In genomic region chr22:30667092-30667485, GRCh38 we compare ENCODE assay signal across 8 cellular contexts. TPM values are rescaled to one million over a fixed set of nuclear protein-coding genes. Genes with fewer than 3 reads are reported as not detected.
DNase-seq lines count a peak whose midpoint lies in the region; ATAC-seq, FAIRE-seq and TF ChIP-seq lines count a peak whose summit lies in the region.

No MANE protein-coding gene starts in this region.

- H3K4me3 ChIP-seq in Jurkat, Clone E6-1 (ENCODE audit: low read length): peak overlapping the region; percentile 67
- H3K4me3 ChIP-seq in brain microvascular endothelial cell (ENCODE audit: low read depth, low read length) (peak overlapping the region; percentile 83), aorta (ENCODE audit: low read length in 2 of 2) (peak overlapping the region; percentile 54 to 55)

- H3K4me1 ChIP-seq in aorta (ENCODE audit: control insufficient read depth in 1 of 2, insufficient read depth in 2 of 2, low read length in 2 of 2): no peaks in the 10 kb centered on the region

- H3K36me3 ChIP-seq in brain microvascular endothelial cell (replicated peaks): peaks cover 7% of the 10 kb centered on the region
- peaks cover 0 to 2% of the 10 kb centered on the region in 2 donors for H3K36me3 ChIP-seq in aorta (ENCODE audit: control insufficient read depth in 1 of 2, insufficient read depth in 2 of 2, low read length in 1 of 2)

- no peak for FAIRE-seq in H54 (lab: Jason Lieb, UNC)

- H3K27ac Mint-ChIP-seq in mesothelial cell of epicardium: no peak overlapping the region

- H3K36me3 Mint-ChIP-seq in mesothelial cell of epicardium: peaks cover 14% of the 10 kb centered on the region

- no peak overlapping the region for H3K27ac ChIP-seq in brain microvascular endothelial cell
- H3K27ac ChIP-seq in aorta (ENCODE audit: low read depth in 1 of 2, low read length in 2 of 2): no peak overlapping the region

- H3K4me3 Mint-ChIP-seq in mesothelial cell of epicardium: peak overlapping the region; percentile 98

- H3K27me3 ChIP-seq in brain microvascular endothelial cell (replicated peaks) (no peaks in the 10 kb centered on the region), aorta (ENCODE audit: control insufficient read depth in 1 of 2, insufficient read depth in 2 of 2, low read length in 1 of 2) (no peaks in the 10 kb centered on the region)

- WGBS in aorta, 2 donors: 0 to 1% methylated on average over 17 of the region's 17 CpGs

- DNase-seq in COLO829 (ENCODE audit: low spot score) (peak; percentile 20), brain microvascular endothelial cell (no peak), mesothelial cell of epicardium (ENCODE audit: low spot score in 2 of 2, unreplicated experiment in 2 of 2) (no peak), aorta (no peak), H54 (ENCODE audit: insufficient read length, low spot score) (no peak), left lobe of liver (ENCODE audit: low spot score) (no peak)
- no peak for DNase-seq in Jurkat, Clone E6-1 (ENCODE audit: low read depth, low spot score)

- H3K9me3 ChIP-seq in aorta (ENCODE audit: control insufficient read depth, low read length): no peaks in the 10 kb centered on the region

- ATAC-seq in aorta (ENCODE audit: low FRiP score) (peak; percentile 10), GM21423 (IDR thresholded peaks at IDR 0.05; ENCODE audit: unreplicated experiment) (no peak), left lobe of liver (no peak)

- TF ChIP-seq POLR2A in H54 (IDR thresholded peaks at IDR 0.05; ENCODE audit: low read depth, low read length): no peak

- TF ChIP-seq CTCF in brain microvascular endothelial cell (IDR thresholded peaks at IDR 0.05; ENCODE audit: low read depth, low read length, missing control alignments) (no peak), mesothelial cell of epicardium (IDR thresholded peaks at IDR 0.05; ENCODE audit: unreplicated experiment) (no peak)

- in situ Hi-C loops in brain microvascular endothelial cell (cut with HindIII; ENCODE audit: low pct_ligation_motif_present, low sequenced_read_pairs): no loop called here

- no peaks in the 10 kb centered on the region for H3K9me3 Mint-ChIP-seq in mesothelial cell of epicardium

- intact Hi-C loops in aorta (cut with DNase I): loop anchor here in 1 of 2 donors (1.0 kb wide), 1 partner anchor 32 kb away; the partner anchor contains the start of gene SLC35E4

- H3K4me1 Mint-ChIP-seq in mesothelial cell of epicardium: peaks cover 13% of the 10 kb centered on the region

- H3K27me3 Mint-ChIP-seq in mesothelial cell of epicardium (ENCODE audit: low read depth): peaks cover 37% of the 10 kb centered on the region

RNA-seq across cellular contexts. Expression of gene DUSP18, which starts 0.6 kb away (rescaled TPM):
- 5.1 TPM for polyA plus RNA-seq in Jurkat, Clone E6-1 (2012; ENCODE audit: insufficient read depth, insufficient read length)
- total RNA-seq in mesothelial cell of epicardium (5.8 to 6.7 TPM (median 6.2 TPM) in 3 replicates), aorta (10 to 100 TPM in 1 of 2 donors, 1 to 10 TPM in 1; 8.7 to 11.3 TPM), left lobe of liver (0.70 TPM)
- 1 to 10 TPM; 1.6 to 4.2 TPM for polyA plus RNA-seq in aorta

RNA-seq across cellular contexts. Expression of gene OSBP2, which starts 27.6 kb away (rescaled TPM):
- 7.1 TPM for polyA plus RNA-seq in Jurkat, Clone E6-1 (2012; ENCODE audit: insufficient read depth, insufficient read length)
- total RNA-seq in mesothelial cell of epicardium: 13.0 to 15.8 TPM (median 15.8 TPM) in 3 replicates
- 1 to 10 TPM; 1.1 to 3.9 TPM for total RNA-seq in aorta
- under 1 TPM; 0.18 to 0.63 TPM for polyA plus RNA-seq in aorta
- 0.63 TPM for total RNA-seq in left lobe of liver

RNA-seq across cellular contexts. Expression of gene SLC35E4, which starts 31.5 kb away (rescaled TPM):
- polyA plus RNA-seq in Jurkat, Clone E6-1 (2012; ENCODE audit: insufficient read depth, insufficient read length): 0.96 TPM
- 4.1 to 4.3 TPM (median 4.1 TPM) in 3 replicates for total RNA-seq in mesothelial cell of epicardium
- total RNA-seq in aorta: 1 to 10 TPM; 5.0 to 6.2 TPM
- 1 to 10 TPM; 2.1 to 2.4 TPM for polyA plus RNA-seq in aorta
- total RNA-seq in left lobe of liver: 0.33 TPM
